19 cellular contexts compared by ENCODE assay signal in genomic region chr1:197632000-197632399, GRCh38.
"Had no signal": no experiment of that assay in that cellular context is flagged by ENCODE, and none has a peak within 500 bp of the region (broad histone marks: within the 10 kb centered on the region; RNA-seq: fewer than 3 reads in every experiment).

No MANE protein-coding gene starts in this region.

- H3K4me3 Mint-ChIP-seq: activated CD4-positive, alpha-beta memory T cell treated with anti-CD3 and anti-CD28 coated beads for 36 hours; activated CD8-positive, alpha-beta memory T cell treated with anti-CD3 and anti-CD28 coated beads, Interleukin-2, amount 10 ng/mL, durations not matched to agents 7 days and 5 days; activated T-cell treated with anti-CD3 and anti-CD28 coated beads, Interleukin-2, amount 50 U/mL, for 24 hours; effector memory CD8-positive, alpha-beta T cell; immature natural killer cell; nephron had no signal

- H3K9me3 Mint-ChIP-seq: effector memory CD8-positive, alpha-beta T cell had no signal

- H3K4me1 Mint-ChIP-seq: activated CD8-positive, alpha-beta memory T cell treated with anti-CD3 and anti-CD28 coated beads, Interleukin-2, amount 10 ng/mL, durations not matched to agents 7 days and 5 days; nephron had no signal

- H3K27me3 Mint-ChIP-seq: activated CD4-positive, alpha-beta memory T cell treated with anti-CD3 and anti-CD28 coated beads for 36 hours; activated CD8-positive, alpha-beta memory T cell treated with anti-CD3 and anti-CD28 coated beads, Interleukin-2, amount 10 ng/mL, durations not matched to agents 7 days and 5 days; activated T-cell treated with anti-CD3 and anti-CD28 coated beads, Interleukin-2, amount 50 U/mL, for 24 hours; effector memory CD8-positive, alpha-beta T cell had no signal

- DNase-seq: activated CD4-positive, alpha-beta memory T cell treated with anti-CD3 and anti-CD28 coated beads for 36 hours; activated CD8-positive, alpha-beta memory T cell treated with anti-CD3 and anti-CD28 coated beads, Interleukin-2, amount 10 ng/mL, durations not matched to agents 7 days and 5 days; activated effector memory CD4-positive, alpha-beta T cell treated with Interleukin-2 at 50 U/mL for 16 hours; activated naive CD4-positive, alpha-beta T cell treated with anti-CD3 and anti-CD28 coated beads, Interleukin-2, amount 50 U/mL, for 16 hours; activated T-cell treated with anti-CD3 and anti-CD28 coated beads, Interleukin-2, amount 50 U/mL, for 24 hours; dermis blood vessel endothelial cell; effector memory CD8-positive, alpha-beta T cell; head of caudate nucleus; immature natural killer cell; mesenchymal stem cell; nucleus accumbens; posterior cingulate gyrus; retina; stimulated activated CD4-positive, alpha-beta T cell treated with anti-CD3 and anti-CD28 coated beads, Interleukin-12 subunit alpha, Interleukin-12 subunit beta, amount 100 ng/mL, for 4 hours; stimulated activated CD4-positive, alpha-beta T cell treated with anti-CD3 and anti-CD28 coated beads, Interleukin-2, amount 100 ng/mL, for 24 hours; stomach; testis; upper lobe of left lung had no signal

- H3K27ac Mint-ChIP-seq: activated CD4-positive, alpha-beta memory T cell treated with anti-CD3 and anti-CD28 coated beads for 36 hours; activated CD8-positive, alpha-beta memory T cell treated with anti-CD3 and anti-CD28 coated beads, Interleukin-2, amount 10 ng/mL, durations not matched to agents 7 days and 5 days; activated T-cell treated with anti-CD3 and anti-CD28 coated beads, Interleukin-2, amount 50 U/mL, for 24 hours; effector memory CD8-positive, alpha-beta T cell; nephron had no signal

- ATAC-seq: activated CD8-positive, alpha-beta memory T cell treated with anti-CD3 and anti-CD28 coated beads, Interleukin-2, amount 10 ng/mL, durations not matched to agents 7 days and 5 days; effector memory CD8-positive, alpha-beta T cell had no signal
